ENCODE assay signal across 31 cellular contexts in genomic region chr11:1443737-1444136, GRCh38. TPM values are rescaled to one million over a fixed set of nuclear protein-coding genes. Genes with fewer than 3 reads are reported as not detected.
"Had no signal": no experiment of that assay in that cellular context is flagged by ENCODE, and none has a peak within 500 bp of the region (broad histone marks: within the 10 kb centered on the region; RNA-seq: fewer than 3 reads in every experiment).

No MANE protein-coding gene starts in this region.

- H3K36me3 Mint-ChIP-seq: activated naive CD8-positive, alpha-beta T cell treated with anti-CD3 and anti-CD28 coated beads for 36 hours had no signal

- H3K4me1 ChIP-seq: ascending aorta, SJCRH30 had no signal

- H3K36me3 ChIP-seq: ascending aorta, cardiac muscle cell, SJCRH30 had no signal

- H3K9me3 Mint-ChIP-seq: activated CD4-positive, alpha-beta T cell treated with anti-CD3 and anti-CD28 coated beads, Interleukin-2, amount 10 ng/mL, durations not matched to agents 24 days and 14 days; activated naive CD8-positive, alpha-beta T cell treated with anti-CD3 and anti-CD28 coated beads for 36 hours; activated T-cell treated with anti-CD3 and anti-CD28 coated beads, Interleukin-2, amount 50 U/mL, for 4 hours; activated T-helper 1 cell treated with anti-CD3 and anti-CD28 coated beads, Interleukin-12 subunit alpha, Interleukin-12 subunit beta, Interleukin-2, Interleukin-4 antibody, amounts not matched to agents 30 ng/mL and 10 ng/mL and 1 ng/mL, durations not matched to agents 14 hours and 24 hours and 36 hours; central memory CD8-positive, alpha-beta T cell had no signal

- H3K4me3 ChIP-seq: ascending aorta, cardiac muscle cell, SJCRH30, SK-N-MC had no signal

- H3K27ac ChIP-seq: ascending aorta, cardiac muscle cell, SJCRH30, SK-N-MC had no signal

- H3K27me3 ChIP-seq: cardiac muscle cell, SJCRH30 had no signal

- H3K27me3 Mint-ChIP-seq: activated CD4-positive, alpha-beta T cell treated with anti-CD3 and anti-CD28 coated beads, Interleukin-2, amount 10 ng/mL, durations not matched to agents 24 days and 14 days; activated naive CD8-positive, alpha-beta T cell treated with anti-CD3 and anti-CD28 coated beads for 36 hours; central memory CD8-positive, alpha-beta T cell had no signal

- ATAC-seq: activated CD8-positive, alpha-beta T cell treated with anti-CD3 and anti-CD28 coated beads, Interleukin-2, amount 10 ng/mL, durations not matched to agents 7 days and 5 days; Panc1 had no signal

- H3K27ac Mint-ChIP-seq: activated CD4-positive, alpha-beta T cell treated with anti-CD3 and anti-CD28 coated beads, Interleukin-2, amount 10 ng/mL, durations not matched to agents 24 days and 14 days; activated CD8-positive, alpha-beta T cell treated with anti-CD3 and anti-CD28 coated beads, Interleukin-2, amount 10 ng/mL, durations not matched to agents 7 days and 5 days; activated naive CD8-positive, alpha-beta T cell treated with anti-CD3 and anti-CD28 coated beads for 36 hours; activated T-helper 1 cell treated with anti-CD3 and anti-CD28 coated beads, Interleukin-12 subunit alpha, Interleukin-12 subunit beta, Interleukin-2, Interleukin-4 antibody, amounts not matched to agents 30 ng/mL and 10 ng/mL and 1 ng/mL, durations not matched to agents 14 hours and 24 hours and 36 hours had no signal

- H3K9me3 ChIP-seq: ascending aorta, SJCRH30 had no signal

- H3K4me3 Mint-ChIP-seq: activated CD4-positive, alpha-beta T cell treated with anti-CD3 and anti-CD28 coated beads, Interleukin-2, amount 10 ng/mL, durations not matched to agents 24 days and 14 days; activated CD8-positive, alpha-beta T cell treated with anti-CD3 and anti-CD28 coated beads, Interleukin-2, amount 10 ng/mL, durations not matched to agents 7 days and 5 days; activated naive CD8-positive, alpha-beta T cell treated with anti-CD3 and anti-CD28 coated beads for 36 hours; activated T-cell treated with anti-CD3 and anti-CD28 coated beads, Interleukin-2, amount 50 U/mL, for 4 hours; activated T-helper 1 cell treated with anti-CD3 and anti-CD28 coated beads, Interleukin-12 subunit alpha, Interleukin-12 subunit beta, Interleukin-2, Interleukin-4 antibody, amounts not matched to agents 30 ng/mL and 10 ng/mL and 1 ng/mL, durations not matched to agents 14 hours and 24 hours and 36 hours; central memory CD8-positive, alpha-beta T cell had no signal

- DNase-seq: activated CD4-positive, alpha-beta T cell treated with anti-CD3 and anti-CD28 coated beads, Interleukin-2, amount 10 ng/mL, durations not matched to agents 24 days and 14 days; activated CD4-positive, alpha-beta T cell treated with anti-CD3 and anti-CD28 coated beads, Interleukin-2, amount 50 U/mL, for 4 hours; activated CD8-positive, alpha-beta T cell treated with anti-CD3 and anti-CD28 coated beads, Interleukin-2, amount 10 ng/mL, durations not matched to agents 7 days and 5 days; activated effector memory CD4-positive, alpha-beta T cell treated with anti-CD3 and anti-CD28 coated beads, Interleukin-2, amount 50 U/mL, for 16 hours; activated naive CD4-positive, alpha-beta T cell; activated naive CD4-positive, alpha-beta T cell treated with anti-CD3 and anti-CD28 coated beads, Interleukin-2, amount 50 U/mL, for 16 hours; activated naive CD8-positive, alpha-beta T cell treated with anti-CD3 and anti-CD28 coated beads for 36 hours; activated T-cell treated with anti-CD3 and anti-CD28 coated beads, Interleukin-2, amount 50 U/mL, for 4 hours; amniotic stem cell; Karpas-422; KBM-7; NCI-H1048; NCI-H1105 treated with DMSO at 0.1 percent for 48 hours; NCI-H1436; NCI-H1694; NCI-H1930; NCI-H2081 treated with DMSO at 0.1 percent for 48 hours; NCI-H226; NCI-H446 treated with DMSO at 0.1 percent for 48 hours; NCI-H524; SHP77; SJCRH30; T1000 had no signal

- H3K4me1 Mint-ChIP-seq: activated CD4-positive, alpha-beta T cell treated with anti-CD3 and anti-CD28 coated beads, Interleukin-2, amount 10 ng/mL, durations not matched to agents 24 days and 14 days; activated naive CD8-positive, alpha-beta T cell treated with anti-CD3 and anti-CD28 coated beads for 36 hours; central memory CD8-positive, alpha-beta T cell had no signal

RNA-seq across cellular contexts. Expression of gene BRSK2, which starts 54.0 kb away (rescaled TPM):
- total RNA-seq: RPMI7951; SJCRH30; T-helper 2 cell treated with Interferon-gamma antibody and Interleukin-4, amounts not matched to agents 100 ng/mL and 5 ng/mL, for 36 hours had no signal
